Comparison of ENCODE assay signal across 12 cellular contexts in genomic region chr20:44104807-44105517, GRCh38.
DNase-seq lines count a peak whose midpoint lies in the region; ATAC-seq and TF ChIP-seq lines count a peak whose summit lies in the region.
"Had no signal": no experiment of that assay in that cellular context is flagged by ENCODE, and none has a peak within 500 bp of the region (broad histone marks: within the 10 kb centered on the region; RNA-seq: fewer than 3 reads in every experiment).

No MANE protein-coding gene starts in this region.

- no peaks in the 10 kb centered on the region for H3K9me3 ChIP-seq in gastrocnemius medialis

- no peak overlapping the region for H3K4me3 Mint-ChIP-seq in activated CD8-positive, alpha-beta memory T cell treated with anti-CD3 and anti-CD28 coated beads, Interleukin-2, amount 10 ng/mL, durations not matched to agents 7 days and 5 days
- H3K4me3 Mint-ChIP-seq: T-helper 17 cell had no signal

- no peaks in the 10 kb centered on the region for H3K4me1 Mint-ChIP-seq in activated CD8-positive, alpha-beta memory T cell treated with anti-CD3 and anti-CD28 coated beads, Interleukin-2, amount 10 ng/mL, durations not matched to agents 7 days and 5 days
- H3K4me1 Mint-ChIP-seq: T-helper 17 cell had no signal

- peak; percentile 4 for DNase-seq in activated CD8-positive, alpha-beta memory T cell treated with anti-CD3 and anti-CD28 coated beads for 24 hours
- DNase-seq in activated CD8-positive, alpha-beta memory T cell treated with anti-CD3 and anti-CD28 coated beads, Interleukin-2, amount 10 ng/mL, durations not matched to agents 7 days and 5 days, result no peak
- peak; percentile 64 for DNase-seq in NCI-H510A (lab: John Stamatoyannopoulos, UW)
- DNase-seq in fibroblast of gingiva (ENCODE audit: low read depth), result peak; percentile 75
- peak; percentile 66 to 77 for DNase-seq in gastrocnemius medialis
- no peak for DNase-seq in stimulated activated CD4-positive, alpha-beta T cell treated with anti-CD3 and anti-CD28 coated beads, Interleukin-4, amount 100 ng/mL, for 1 hour
- DNase-seq: activated T-cell treated with anti-CD3 and anti-CD28 coated beads, Interleukin-2, amount 50 U/mL, for 1 hour; NCI-H1930; stimulated activated naive CD4-positive, alpha-beta T cell; T-helper 17 cell had no signal

- H3K27ac Mint-ChIP-seq in activated CD8-positive, alpha-beta memory T cell treated with anti-CD3 and anti-CD28 coated beads, Interleukin-2, amount 10 ng/mL, durations not matched to agents 7 days and 5 days, result no peak overlapping the region
- H3K27ac Mint-ChIP-seq: T-helper 17 cell had no signal

- peak overlapping the region in 3 of 4 donors; percentile 29 to 55 (median 33) for H3K27ac ChIP-seq in gastrocnemius medialis

- no peak for ATAC-seq in activated CD8-positive, alpha-beta memory T cell treated with anti-CD3 and anti-CD28 coated beads, Interleukin-2, amount 10 ng/mL, durations not matched to agents 7 days and 5 days
- ATAC-seq in gastrocnemius medialis, result peak; percentile 82 to 93
- ATAC-seq in HG03571 (IDR thresholded peaks at IDR 0.05; ENCODE audit: unreplicated experiment), result no peak
- no peak for ATAC-seq in HG03039 (IDR thresholded peaks at IDR 0.05; ENCODE audit: unreplicated experiment)
- ATAC-seq: T-helper 17 cell had no signal

- CTCF ChIA-PET in activated CD8-positive, alpha-beta memory T cell treated with anti-CD3 and anti-CD28 coated beads, Interleukin-2, amount 10 ng/mL, durations not matched to agents 7 days and 5 days (lab: Charles Lee), result interaction anchor here (1.9 kb wide), 1 partner anchor 11 kb away, joined by 5 read pairs; no protein-coding TSS in a partner anchor

- H3K36me3 ChIP-seq in gastrocnemius medialis, result no peaks in the 10 kb centered on the region

- TF ChIP-seq POLR2A in gastrocnemius medialis (IDR thresholded peaks at IDR 0.05), result no peak

- H3K27me3 Mint-ChIP-seq in activated CD8-positive, alpha-beta memory T cell treated with anti-CD3 and anti-CD28 coated beads, Interleukin-2, amount 10 ng/mL, durations not matched to agents 7 days and 5 days, result peaks cover 76% of the 10 kb centered on the region

- no peaks in the 10 kb centered on the region for H3K36me3 Mint-ChIP-seq in activated CD8-positive, alpha-beta memory T cell treated with anti-CD3 and anti-CD28 coated beads, Interleukin-2, amount 10 ng/mL, durations not matched to agents 7 days and 5 days

- no peaks in the 10 kb centered on the region for H3K27me3 ChIP-seq in gastrocnemius medialis

- no peak for TF ChIP-seq CTCF in gastrocnemius medialis (IDR thresholded peaks at IDR 0.05 in 4 of 5, conservative IDR thresholded peaks at IDR 0.05 in 1 of 5)

- in situ Hi-C loops in gastrocnemius medialis (cut with MboI; ENCODE audit: low sequenced_read_pairs in 4 of 4), result loop anchor here in 3 of 4 donors (25.0 kb wide), 1 partner anchor 207 kb away; the partner anchor contains the start of gene FITM2 (in 3 of the 3)

- H3K9me3 Mint-ChIP-seq in activated CD8-positive, alpha-beta memory T cell treated with anti-CD3 and anti-CD28 coated beads, Interleukin-2, amount 10 ng/mL, durations not matched to agents 7 days and 5 days (ENCODE audit: low read depth), result peaks cover 2% of the 10 kb centered on the region

- intact Hi-C loops in gastrocnemius medialis (cut with DNase I; ENCODE audit: low total_unique reads), result loop anchor here (5.0 kb wide), 1 partner anchor 207 kb away; the partner anchor contains the start of gene FITM2

- no peak overlapping the region for H3K4me3 ChIP-seq in gastrocnemius medialis

- H3K4me1 ChIP-seq in gastrocnemius medialis, result peaks cover 4 to 11% of the 10 kb centered on the region in 2 donors

Comparison
In these comparisons a context has a peak if more than half of its experiments do, and no peak if none do; other contexts are left out.
1. DNase-seq: peak in activated CD8-positive, alpha-beta memory T cell treated with anti-CD3 and anti-CD28 coated beads for 24 hours (single experiment), NCI-H510A (single experiment), fibroblast of gingiva (single experiment) and gastrocnemius medialis (2 of 2); none in activated CD8-positive, alpha-beta memory T cell treated with anti-CD3 and anti-CD28 coated beads, Interleukin-2, amount 10 ng/mL, durations not matched to agents 7 days and 5 days (single experiment) and stimulated activated CD4-positive, alpha-beta T cell treated with anti-CD3 and anti-CD28 coated beads, Interleukin-4, amount 100 ng/mL, for 1 hour (single experiment).
2. ATAC-seq: peak in gastrocnemius medialis (2 of 2); none in activated CD8-positive, alpha-beta memory T cell treated with anti-CD3 and anti-CD28 coated beads, Interleukin-2, amount 10 ng/mL, durations not matched to agents 7 days and 5 days (single experiment), HG03571 (single experiment) and HG03039 (single experiment).